In genomic region chr12:59432057-59432456, GRCh38 we compare ENCODE assay signal across 5 cellular contexts.
"Had no signal": no experiment of that assay in that cellular context is flagged by ENCODE, and none has a peak within 500 bp of the region (broad histone marks: within the 10 kb centered on the region; RNA-seq: fewer than 3 reads in every experiment).

No MANE protein-coding gene starts in this region.

- ATAC-seq: GM23338 had no signal

- H3K27ac ChIP-seq: HL-60 had no signal

- H2AFZ ChIP-seq: GM23338 had no signal

- H3K4me2 ChIP-seq: GM23338 had no signal

- DNase-seq: H9, HCEC 1CT, KBM-7 had no signal

- H3K4me3 ChIP-seq: GM23338 had no signal
